Comparison of ENCODE assay signal across 1 cellular context in genomic region chr19:6443986-6444385, GRCh38.
TF ChIP-seq lines count a peak whose summit lies in the region.

No MANE protein-coding gene starts in this region.

TF ChIP-seq in K562, 482 proteins besides CTCF, POLR2A, EP300 and RAD21:
- 0 out of 2 replicates have a peak, but pooled peaks have one; percentile 31 for TF ChIP-seq POLR2G (IDR thresholded peaks at IDR 0.05; ENCODE audit: low read depth, low read length)
- no peak for TF ChIP-seq MIER1 (IDR thresholded peaks at IDR 0.05; ENCODE audit: low read depth)
